ENCODE assay signal across 13 cellular contexts in genomic region chr3:7977245-7978103, GRCh38.
DNase-seq lines count a peak whose midpoint lies in the region; ATAC-seq and TF ChIP-seq lines count a peak whose summit lies in the region.
"Had no signal": no experiment of that assay in that cellular context is flagged by ENCODE, and none has a peak within 500 bp of the region (broad histone marks: within the 10 kb centered on the region; RNA-seq: fewer than 3 reads in every experiment).

No MANE protein-coding gene starts in this region.

- ATAC-seq in HG02759 (IDR thresholded peaks at IDR 0.05; ENCODE audit: unreplicated experiment) = peak; percentile 72
- no peak for ATAC-seq in HG02588 (IDR thresholded peaks at IDR 0.05; ENCODE audit: unreplicated experiment)
- no peak for ATAC-seq in stimulated activated effector memory CD8-positive, alpha-beta T cell treated with anti-CD3 and anti-CD28 coated beads, Interleukin-12 subunit alpha, Interleukin-12 subunit beta, amount 100 ng/mL, for 72 hours
- ATAC-seq: activated T-cell treated with anti-CD3 and anti-CD28 coated beads, Interleukin-2, amount 50 U/mL, for 72 hours had no signal

- TF ChIP-seq CTCF in BE2C (IDR thresholded peaks at IDR 0.05; ENCODE audit: low read depth, low read length) = no peak

- DNase-seq in BE2C (peak; percentile 64), SW480 (ENCODE audit: low spot score) (peak; percentile 16), iris pigment epithelial cell (ENCODE audit: low read depth) (peak; percentile 5), GDM1 (lab: John Stamatoyannopoulos, UW) (no peak), MG63 (no peak)
- DNase-seq in stimulated activated effector memory CD8-positive, alpha-beta T cell treated with anti-CD3 and anti-CD28 coated beads, Interleukin-12 subunit alpha, Interleukin-12 subunit beta, amount 100 ng/mL, for 72 hours (ENCODE audit: low spot score in 2 of 2) = no peak
- DNase-seq: activated T-cell treated with anti-CD3 and anti-CD28 coated beads, Interleukin-2, amount 50 U/mL, for 72 hours; effector memory CD4-positive, alpha-beta T cell; stimulated activated naive CD8-positive, alpha-beta T cell treated with anti-CD3 and anti-CD28 coated beads, Interleukin-15, amount 100 ng/mL, for 72 hours; T-helper 1 cell had no signal

- no peak overlapping the region for H3K4me3 Mint-ChIP-seq in stimulated activated effector memory CD8-positive, alpha-beta T cell treated with anti-CD3 and anti-CD28 coated beads, Interleukin-12 subunit alpha, Interleukin-12 subunit beta, amount 100 ng/mL, for 72 hours
- H3K4me3 Mint-ChIP-seq: activated T-cell treated with anti-CD3 and anti-CD28 coated beads, Interleukin-2, amount 50 U/mL, for 72 hours; stimulated activated naive CD8-positive, alpha-beta T cell treated with anti-CD3 and anti-CD28 coated beads, Interleukin-15, amount 100 ng/mL, for 72 hours had no signal

- H3K4me3 ChIP-seq in BE2C (ENCODE audit: low read depth, low read length) = peak overlapping the region; percentile 49
- no peak overlapping the region for H3K4me3 ChIP-seq in MG63
- H3K4me3 ChIP-seq: skin epidermis had no signal

- no peaks in the 10 kb centered on the region for H3K36me3 Mint-ChIP-seq in stimulated activated effector memory CD8-positive, alpha-beta T cell treated with anti-CD3 and anti-CD28 coated beads, Interleukin-12 subunit alpha, Interleukin-12 subunit beta, amount 100 ng/mL, for 72 hours

- H3K9me3 Mint-ChIP-seq in stimulated activated effector memory CD8-positive, alpha-beta T cell treated with anti-CD3 and anti-CD28 coated beads, Interleukin-12 subunit alpha, Interleukin-12 subunit beta, amount 100 ng/mL, for 72 hours = no peaks in the 10 kb centered on the region
- H3K9me3 Mint-ChIP-seq: stimulated activated naive CD8-positive, alpha-beta T cell treated with anti-CD3 and anti-CD28 coated beads, Interleukin-15, amount 100 ng/mL, for 72 hours had no signal

- H3K4me1 Mint-ChIP-seq in stimulated activated effector memory CD8-positive, alpha-beta T cell treated with anti-CD3 and anti-CD28 coated beads, Interleukin-12 subunit alpha, Interleukin-12 subunit beta, amount 100 ng/mL, for 72 hours = no peaks in the 10 kb centered on the region
- H3K4me1 Mint-ChIP-seq: stimulated activated naive CD8-positive, alpha-beta T cell treated with anti-CD3 and anti-CD28 coated beads, Interleukin-15, amount 100 ng/mL, for 72 hours had no signal

- no peaks in the 10 kb centered on the region for H3K36me3 ChIP-seq in BE2C
- H3K36me3 ChIP-seq in MG63 = no peaks in the 10 kb centered on the region

- H3K27me3 ChIP-seq in BE2C = no peaks in the 10 kb centered on the region
- H3K27me3 ChIP-seq in MG63 = no peaks in the 10 kb centered on the region

- peaks cover 7% of the 10 kb centered on the region for H3K4me1 ChIP-seq in BE2C

- H3K9me3 ChIP-seq in BE2C (no peaks in the 10 kb centered on the region), MG63 (no peaks in the 10 kb centered on the region)

- H3K27ac Mint-ChIP-seq in stimulated activated effector memory CD8-positive, alpha-beta T cell treated with anti-CD3 and anti-CD28 coated beads, Interleukin-12 subunit alpha, Interleukin-12 subunit beta, amount 100 ng/mL, for 72 hours = no peak overlapping the region
- H3K27ac Mint-ChIP-seq: activated T-cell treated with anti-CD3 and anti-CD28 coated beads, Interleukin-2, amount 50 U/mL, for 72 hours; stimulated activated naive CD8-positive, alpha-beta T cell treated with anti-CD3 and anti-CD28 coated beads, Interleukin-15, amount 100 ng/mL, for 72 hours had no signal

Comparison
In these comparisons a context has a peak if more than half of its experiments do, and no peak if none do; other contexts are left out.
1. DNase-seq: peak in BE2C (single experiment), SW480 (single experiment) and iris pigment epithelial cell (single experiment); none in GDM1 (single experiment), MG63 (single experiment) and stimulated activated effector memory CD8-positive, alpha-beta T cell treated with anti-CD3 and anti-CD28 coated beads, Interleukin-12 subunit alpha, Interleukin-12 subunit beta, amount 100 ng/mL, for 72 hours (0 of 2).